Comparison of ENCODE assay signal across 8 cellular contexts in genomic region chr12:49131051-49131972, GRCh38. TPM values are rescaled to one million over a fixed set of nuclear protein-coding genes. Genes with fewer than 3 reads are reported as not detected.
DNase-seq lines count a peak whose midpoint lies in the region; ATAC-seq lines count a peak whose summit lies in the region.

Gene TUBA1B, minus strand, starts transcription at chr12:49131395. Its CDS starts 95 bp downstream, at chr12:49131300.

- peaks cover 26% of the 10 kb centered on the region for H3K4me1 ChIP-seq in CD8-positive, alpha-beta memory T cell (ENCODE audit: insufficient read depth, low read length)

- peak; percentile 81 to 92 (median 90) for DNase-seq in CD8-positive, alpha-beta memory T cell
- peak; percentile 89 for DNase-seq in HT-29 (ENCODE audit: low spot score)
- DNase-seq in NOMO-1 (lab: John Stamatoyannopoulos, UW; ENCODE audit: unreplicated experiment in 2 of 2) = peak; percentile 78 to 95
- DNase-seq in effector CD8-positive, alpha-beta T cell (lab: John Stamatoyannopoulos, UW) = peak; percentile 83
- DNase-seq in lung microvascular endothelial cell (ENCODE audit: low read depth in 2 of 2) = peak; percentile 94
- peak; percentile 78 to 84 (median 83) for DNase-seq in stimulated activated CD4-positive, alpha-beta T cell treated with anti-CD3 and anti-CD28 coated beads, TNF-alpha, amount 100 ng/mL, for 48 hours (ENCODE audit: low read depth in 3 of 3)

- POLR2A ChIA-PET in CD8-positive, alpha-beta memory T cell (lab: Charles Lee) = interaction anchor here (0.6 to 3.7 kb wide), 26 partner anchors 10 to 984 kb away, joined by 3 to 133 read pairs (median 4); partner anchors contain the start of genes ARF3, DDX23, DHH and LMBR1L
- POLR2A ChIA-PET in activated CD8-positive, alpha-beta memory T cell treated with anti-CD3 and anti-CD28 coated beads for 36 hours (lab: Charles Lee) = interaction anchor here (0.5 to 4.5 kb wide), 19 partner anchors 10 to 299 kb away, joined by 3 to 49 read pairs (median 4); partner anchors contain the start of genes ARF3, KMT2D, LMBR1L and RHEBL1

- peaks cover 4 to 43% (median 13%) of the 10 kb centered on the region in 3 donors for H3K36me3 Mint-ChIP-seq in CD8-positive, alpha-beta memory T cell

- ATAC-seq in GM19468 (IDR thresholded peaks at IDR 0.05; ENCODE audit: extremely low read depth, unreplicated experiment) = peak; percentile 62

- H3K27me3 ChIP-seq in CD8-positive, alpha-beta memory T cell (ENCODE audit: insufficient read depth, low read length, poor library complexity, severe bottlenecking) = no peaks in the 10 kb centered on the region

- no peaks in the 10 kb centered on the region for H3K9me3 ChIP-seq in CD8-positive, alpha-beta memory T cell (ENCODE audit: low read length)

- H3K4me3 Mint-ChIP-seq in CD8-positive, alpha-beta memory T cell = peak within 1 kb of the TSS; percentile 97 to 100 (median 98)

- CTCF ChIA-PET in CD8-positive, alpha-beta memory T cell (lab: Charles Lee) = interaction anchor here (0.7 to 5.1 kb wide), 20 partner anchors 10 to 279 kb away, joined by 3 to 77 read pairs (median 10); partner anchors contain the start of genes LMBR1L, RHEBL1 and TUBA1A
- CTCF ChIA-PET in activated CD8-positive, alpha-beta memory T cell treated with anti-CD3 and anti-CD28 coated beads for 36 hours (lab: Charles Lee) = interaction anchor here (0.6 to 3.7 kb wide), 19 partner anchors 16 to 995 kb away, joined by 3 to 23 read pairs (median 5); partner anchors contain the start of genes DDN, LMBR1L, TMBIM6 and TUBA1A

- H3K27me3 Mint-ChIP-seq in CD8-positive, alpha-beta memory T cell = peaks cover 0 to 8% of the 10 kb centered on the region in 2 donors

- peak within 1 kb of the TSS; percentile 98 for H3K27ac ChIP-seq in CD8-positive, alpha-beta memory T cell (ENCODE audit: low read depth, low read length)

- peaks cover 38 to 58% (median 55%) of the 10 kb centered on the region in 3 donors for H3K4me1 Mint-ChIP-seq in CD8-positive, alpha-beta memory T cell

- peak within 1 kb of the TSS; percentile 90 for H3K4me3 ChIP-seq in CD8-positive, alpha-beta memory T cell (ENCODE audit: low read length)

- H3K9me3 Mint-ChIP-seq in CD8-positive, alpha-beta memory T cell = peaks cover 0 to 4% (median 0%) of the 10 kb centered on the region in 5 donors

- peaks cover 24% of the 10 kb centered on the region for H3K36me3 ChIP-seq in CD8-positive, alpha-beta memory T cell (ENCODE audit: insufficient read depth, low read length)

- peak within 1 kb of the TSS; percentile 96 to 99 (median 98) for H3K27ac Mint-ChIP-seq in CD8-positive, alpha-beta memory T cell

RNA-seq across cellular contexts. Expression of gene TUBA1B, which starts in this region (rescaled TPM):
- 1,000 to 10,000 TPM; 2,435 to 2,464 TPM for total RNA-seq in CD8-positive, alpha-beta memory T cell
- polyA plus RNA-seq in CD8-positive, alpha-beta memory T cell = 378 TPM
- total RNA-seq in HT-29 (2014; rRNA removed; shearing (Covaris generic)) = 2,713 and 2,908 TPM in 2 replicates
- total RNA-seq in activated CD8-positive, alpha-beta memory T cell treated with anti-CD3 and anti-CD28 coated beads for 36 hours = 1,000 to 10,000 TPM; 2,411 to 2,430 TPM
- 613 and 894 TPM in 2 replicates for total RNA-seq in lung microvascular endothelial cell

Comparison
In these comparisons a context has a peak if more than half of its experiments do, and no peak if none do; other contexts are left out.
1. Peak in every context shown above with its lines: DNase-seq, ATAC-seq, H3K4me3 ChIP-seq and H3K27ac ChIP-seq.